31 cellular contexts compared by ENCODE assay signal in genomic region chr11:92915551-92915950, GRCh38. TPM values are rescaled to one million over a fixed set of nuclear protein-coding genes. Genes with fewer than 3 reads are reported as not detected.
"Had no signal": no experiment of that assay in that cellular context is flagged by ENCODE, and none has a peak within 500 bp of the region (broad histone marks: within the 10 kb centered on the region; RNA-seq: fewer than 3 reads in every experiment).

No MANE protein-coding gene starts in this region.

- ATAC-seq: stimulated activated effector memory CD8-positive, alpha-beta T cell treated with anti-CD3 and anti-CD28 coated beads, Interleukin-12 subunit alpha, Interleukin-12 subunit beta, amount 100 ng/mL, for 72 hours; stimulated activated memory B cell treated with anti-CD40 and anti-IgM and Interleukin-4, amounts not matched to agents 10 μg/mL and 1 μg/mL and 100 μg/mL, for 72 hours; stimulated activated naive B cell treated with anti-CD40 and anti-IgM and Interleukin-4, amounts not matched to agents 10 μg/mL and 1 μg/mL and 100 μg/mL, for 72 hours; stimulated activated naive CD8-positive, alpha-beta T cell treated with anti-CD3 and anti-CD28 coated beads, Interleukin-15, amount 100 ng/mL, for 72 hours; stimulated activated naive CD8-positive, alpha-beta T cell treated with anti-CD3 and anti-CD28 coated beads, Interleukin-15, Interleukin-2, amounts not matched to agents 100 U/mL and 50 U/mL, for 24 hours; upper lobe of right lung had no signal

- H3K36me3 ChIP-seq: stomach, suprapubic skin, thoracic aorta, thyroid gland, tibial artery, tibial nerve, transverse colon, upper lobe of left lung, upper lobe of right lung, uterus, vagina had no signal

- H3K36me3 Mint-ChIP-seq: stimulated activated effector memory CD8-positive, alpha-beta T cell treated with anti-CD3 and anti-CD28 coated beads, Interleukin-12 subunit alpha, Interleukin-12 subunit beta, amount 100 ng/mL, for 72 hours; stimulated activated memory B cell treated with anti-CD40 and anti-IgM and Interleukin-4, amounts not matched to agents 10 μg/mL and 1 μg/mL and 100 μg/mL, for 72 hours; stimulated activated naive B cell treated with anti-CD40 and anti-IgM and Interleukin-4, amounts not matched to agents 10 μg/mL and 1 μg/mL and 100 μg/mL, for 72 hours; type B pancreatic cell had no signal

- H3K4me3 Mint-ChIP-seq: stimulated activated effector memory CD8-positive, alpha-beta T cell treated with anti-CD3 and anti-CD28 coated beads, Interleukin-12 subunit alpha, Interleukin-12 subunit beta, amount 100 ng/mL, for 72 hours; stimulated activated memory B cell treated with anti-CD40 and anti-IgM and Interleukin-4, amounts not matched to agents 10 μg/mL and 1 μg/mL and 100 μg/mL, for 72 hours; stimulated activated naive B cell treated with anti-CD40 and anti-IgM and Interleukin-4, amounts not matched to agents 10 μg/mL and 1 μg/mL and 100 μg/mL, for 72 hours; stimulated activated naive CD8-positive, alpha-beta T cell treated with anti-CD3 and anti-CD28 coated beads, Interleukin-15, amount 100 ng/mL, for 72 hours; stimulated activated naive CD8-positive, alpha-beta T cell treated with anti-CD3 and anti-CD28 coated beads, Interleukin-15, Interleukin-2, amounts not matched to agents 100 ng/mL and 50 ng/mL, for 24 hours; type B pancreatic cell had no signal

- H3K27ac Mint-ChIP-seq: stimulated activated effector memory CD8-positive, alpha-beta T cell treated with anti-CD3 and anti-CD28 coated beads, Interleukin-12 subunit alpha, Interleukin-12 subunit beta, amount 100 ng/mL, for 72 hours; stimulated activated memory B cell treated with anti-CD40 and anti-IgM and Interleukin-4, amounts not matched to agents 10 μg/mL and 1 μg/mL and 100 μg/mL, for 72 hours; stimulated activated naive B cell treated with anti-CD40 and anti-IgM and Interleukin-4, amounts not matched to agents 10 μg/mL and 1 μg/mL and 100 μg/mL, for 72 hours; stimulated activated naive CD8-positive, alpha-beta T cell treated with anti-CD3 and anti-CD28 coated beads, Interleukin-15, amount 100 ng/mL, for 72 hours; stimulated activated naive CD8-positive, alpha-beta T cell treated with anti-CD3 and anti-CD28 coated beads, Interleukin-15, Interleukin-2, amounts not matched to agents 100 ng/mL and 50 ng/mL, for 24 hours; type B pancreatic cell had no signal

- H3K9me3 Mint-ChIP-seq: stimulated activated effector memory CD8-positive, alpha-beta T cell treated with anti-CD3 and anti-CD28 coated beads, Interleukin-12 subunit alpha, Interleukin-12 subunit beta, amount 100 ng/mL, for 72 hours; stimulated activated memory B cell treated with anti-CD40 and anti-IgM and Interleukin-4, amounts not matched to agents 10 μg/mL and 1 μg/mL and 100 μg/mL, for 72 hours; stimulated activated naive CD8-positive, alpha-beta T cell treated with anti-CD3 and anti-CD28 coated beads, Interleukin-15, amount 100 ng/mL, for 72 hours; stimulated activated naive CD8-positive, alpha-beta T cell treated with anti-CD3 and anti-CD28 coated beads, Interleukin-15, Interleukin-2, amounts not matched to agents 100 ng/mL and 50 ng/mL, for 24 hours had no signal

- H3K9me3 ChIP-seq: stomach, suprapubic skin, thoracic aorta, thyroid gland, tibial artery, tibial nerve, transverse colon, upper lobe of left lung, upper lobe of right lung, uterus, vagina had no signal

- H3K4me1 Mint-ChIP-seq: stimulated activated effector memory CD8-positive, alpha-beta T cell treated with anti-CD3 and anti-CD28 coated beads, Interleukin-12 subunit alpha, Interleukin-12 subunit beta, amount 100 ng/mL, for 72 hours; stimulated activated memory B cell treated with anti-CD40 and anti-IgM and Interleukin-4, amounts not matched to agents 10 μg/mL and 1 μg/mL and 100 μg/mL, for 72 hours; stimulated activated naive B cell treated with anti-CD40 and anti-IgM and Interleukin-4, amounts not matched to agents 10 μg/mL and 1 μg/mL and 100 μg/mL, for 72 hours; stimulated activated naive CD8-positive, alpha-beta T cell treated with anti-CD3 and anti-CD28 coated beads, Interleukin-15, amount 100 ng/mL, for 72 hours had no signal

- H3K4me1 ChIP-seq: stomach, suprapubic skin, thyroid gland, tibial artery, tibial nerve, transverse colon, upper lobe of left lung, upper lobe of right lung, uterus, vagina had no signal

- DNase-seq: stimulated activated CD4-positive, alpha-beta T cell treated with anti-CD3 and anti-CD28 coated beads, Interleukin-2, amount 100 ng/mL, for 48 hours; stimulated activated CD4-positive, alpha-beta T cell treated with anti-CD3 and anti-CD28 coated beads, Interleukin-4, amount 100 ng/mL, for 1 hour; stimulated activated CD4-positive, alpha-beta T cell treated with anti-CD3 and anti-CD28 coated beads, Interleukin-4, amount 100 ng/mL, for 24 hours; stimulated activated CD4-positive, alpha-beta T cell treated with anti-CD3 and anti-CD28 coated beads, Interleukin-4, amount 100 ng/mL, for 4 hours; stimulated activated CD8-positive, alpha-beta memory T cell treated with anti-CD3 and anti-CD28 coated beads, Interleukin-4, amount 100 ng/mL, for 48 hours; stimulated activated naive B cell treated with anti-CD40 and anti-IgM and Interleukin-4, amounts not matched to agents 10 μg/mL and 1 μg/mL and 100 μg/mL, for 72 hours; stimulated activated naive CD4-positive, alpha-beta T cell; stimulated activated naive CD4-positive, alpha-beta T cell treated with Interleukin-2 at 50 U/mL for 16 hours; stimulated activated naive CD8-positive, alpha-beta T cell treated with anti-CD3 and anti-CD28 coated beads, Interleukin-15, amount 100 ng/mL, for 72 hours; stimulated activated naive CD8-positive, alpha-beta T cell treated with anti-CD3 and anti-CD28 coated beads, Interleukin-15, Interleukin-2, amounts not matched to agents 100 U/mL and 50 U/mL, for 24 hours; stomach; substantia nigra; thyroid gland; tibial artery; transverse colon; trophoblast cell; upper lobe of right lung; uterus had no signal

- H3K4me3 ChIP-seq: stomach, suprapubic skin, thoracic aorta, thyroid gland, tibial artery, tibial nerve, transverse colon, upper lobe of left lung, upper lobe of right lung, uterus, vagina had no signal

- H3K27me3 ChIP-seq: stomach, suprapubic skin, thyroid gland, tibial artery, tibial nerve, transverse colon, upper lobe of left lung, upper lobe of right lung, uterus, vagina had no signal

- H3K27me3 Mint-ChIP-seq: stimulated activated memory B cell treated with anti-CD40 and anti-IgM and Interleukin-4, amounts not matched to agents 10 μg/mL and 1 μg/mL and 100 μg/mL, for 72 hours; stimulated activated naive B cell treated with anti-CD40 and anti-IgM and Interleukin-4, amounts not matched to agents 10 μg/mL and 1 μg/mL and 100 μg/mL, for 72 hours; stimulated activated naive CD8-positive, alpha-beta T cell treated with anti-CD3 and anti-CD28 coated beads, Interleukin-15, amount 100 ng/mL, for 72 hours; type B pancreatic cell had no signal

- H3K27ac ChIP-seq: stomach, suprapubic skin, thoracic aorta, thyroid gland, tibial artery, tibial nerve, transverse colon, upper lobe of left lung, upper lobe of right lung, uterus, vagina had no signal

RNA-seq across cellular contexts. Expression of gene MTNR1B, which starts 53.9 kb away (rescaled TPM):
- total RNA-seq: subcutaneous adipose tissue, suprapubic skin, temporal lobe, thoracic aorta, thyroid gland, tibial nerve, transverse colon, upper lobe of left lung, upper lobe of right lung, ureter, urinary bladder, uterus, vagina had no signal
- polyA plus RNA-seq: stomach, urinary bladder had no signal
